5 cellular contexts compared by ENCODE assay signal in genomic region chr6:139356924-139357323, GRCh38.
"Had no signal": no experiment of that assay in that cellular context is flagged by ENCODE, and none has a peak within 500 bp of the region (broad histone marks: within the 10 kb centered on the region; RNA-seq: fewer than 3 reads in every experiment).

No MANE protein-coding gene starts in this region.

- DNase-seq: IMR-90, KBM-7 had no signal

- FAIRE-seq: HTR-8/SVneo, K562 had no signal

- H3K4me3 ChIP-seq: K562 had no signal

- ATAC-seq: K562 had no signal

- H3K27ac ChIP-seq: HL-60 had no signal
